Comparison of ENCODE assay signal across 35 cellular contexts in genomic region chr2:72810165-72810564, GRCh38.
"Had no signal": no experiment of that assay in that cellular context is flagged by ENCODE, and none has a peak within 500 bp of the region (broad histone marks: within the 10 kb centered on the region; RNA-seq: fewer than 3 reads in every experiment).

No MANE protein-coding gene starts in this region.

- DNase-seq: Karpas-422, Kasumi-1, MG63, MM.1S, MV-4-11, NCI-H1048, NCI-H1092, NCI-H1092 treated with DMSO at 0.1 percent for 48 hours, NCI-H1105, NCI-H1105 treated with DMSO at 0.1 percent for 48 hours, NCI-H1417, NCI-H1417 treated with DMSO at 0.1 percent for 48 hours, NCI-H1436, NCI-H1436 treated with DMSO at 0.1 percent for 48 hours, NCI-H146, NCI-H1694, NCI-H1694 treated with DMSO at 0.1 percent for 48 hours, NCI-H187, NCI-H187 treated with DMSO at 0.1 percent for 48 hours, NCI-H1930, NCI-H2029, NCI-H2029 treated with DMSO at 0.1 percent for 48 hours, NCI-H2081, NCI-H2081 treated with DMSO at 0.1 percent for 48 hours, NCI-H2107, NCI-H2171, NCI-H2171 treated with DMSO at 0.1 percent for 48 hours, NCI-H2227 treated with DMSO at 0.1 percent for 48 hours, NCI-H226, NCI-H345, NCI-H446, NCI-H446 treated with DMSO at 0.1 percent for 48 hours, NCI-H510A, NCI-H510A treated with DMSO at 0.1 percent for 48 hours, NCI-H524 had no signal

- H3K36me3 ChIP-seq: MG63 had no signal

- H3K27me3 ChIP-seq: MG63 had no signal

- H3K4me3 ChIP-seq: MG63 had no signal
